Comparison of ENCODE assay signal across 39 cellular contexts in genomic region chr14:96568646-96569045, GRCh38.
"Had no signal": no experiment of that assay in that cellular context is flagged by ENCODE, and none has a peak within 500 bp of the region (broad histone marks: within the 10 kb centered on the region; RNA-seq: fewer than 3 reads in every experiment).

No MANE protein-coding gene starts in this region.

- H3K27me3 ChIP-seq: ascending aorta, body of pancreas, breast epithelium, Peyer's patch, SJSA1 had no signal

- H3K4me3 Mint-ChIP-seq: activated B cell treated with CpG ODN at 0.5 μM for 24 hours; activated CD4-positive, alpha-beta memory T cell treated with anti-CD3 and anti-CD28 coated beads for 36 hours; activated naive CD8-positive, alpha-beta T cell treated with anti-CD3 and anti-CD28 coated beads for 36 hours; activated T-cell treated with anti-CD3 and anti-CD28 coated beads, Interleukin-2, amount 50 U/mL, for 72 hours; activated T-helper 17 cell treated with anti-CD3 and anti-CD28 coated beads, Interleukin-2, amount 50 U/mL, for 72 hours had no signal

- H3K4me1 Mint-ChIP-seq: activated naive CD8-positive, alpha-beta T cell treated with anti-CD3 and anti-CD28 coated beads for 36 hours; activated T-helper 17 cell treated with anti-CD3 and anti-CD28 coated beads, Interleukin-2, amount 50 U/mL, for 72 hours had no signal

- H3K27ac Mint-ChIP-seq: activated B cell treated with CpG ODN at 0.5 μM for 24 hours; activated CD4-positive, alpha-beta memory T cell treated with anti-CD3 and anti-CD28 coated beads for 36 hours; activated naive CD8-positive, alpha-beta T cell treated with anti-CD3 and anti-CD28 coated beads for 36 hours; activated T-helper 17 cell treated with anti-CD3 and anti-CD28 coated beads, Interleukin-2, amount 50 U/mL, for 72 hours had no signal

- FAIRE-seq: colon had no signal

- DNase-seq: activated B cell treated with CpG ODN at 0.5 μM for 24 hours; activated CD4-positive, alpha-beta memory T cell treated with anti-CD3 and anti-CD28 coated beads for 36 hours; activated CD4-positive, alpha-beta T cell treated with anti-CD3 and anti-CD28 coated beads for 4 hours; activated CD4-positive, alpha-beta T cell treated with anti-CD3 and anti-CD28 coated beads, Interleukin-2, amount 50 U/mL, for 1 hour; activated CD4-positive, CD25-positive, alpha-beta regulatory T cell treated with anti-CD3 and anti-CD28 coated beads, Interleukin-2, amount 50 U/mL, for 72 hours; activated CD8-positive, alpha-beta memory T cell treated with anti-CD3 and anti-CD28 coated beads, Interleukin-2, amount 50 U/mL, for 4 hours; activated effector memory CD4-positive, alpha-beta T cell treated with anti-CD3 and anti-CD28 coated beads, Interleukin-2, amount 50 U/mL, for 16 hours; activated naive CD4-positive, alpha-beta T cell; activated naive CD4-positive, alpha-beta T cell treated with anti-CD3 and anti-CD28 coated beads, Interleukin-2, amount 50 U/mL, for 16 hours; activated naive CD8-positive, alpha-beta T cell treated with anti-CD3 and anti-CD28 coated beads for 36 hours; activated T-cell treated with anti-CD3 and anti-CD28 coated beads, Interleukin-2, amount 50 U/mL, for 72 hours; amygdala; body of pancreas; MM.1S; MV-4-11; NCI-H1092; NCI-H1436 treated with DMSO at 0.1 percent for 48 hours; NCI-H1694 treated with DMSO at 0.1 percent for 48 hours; NCI-H2029; NCI-H2107; NCI-H2171; NCI-H510A; NCI-H526; NCI-H748 treated with DMSO at 0.1 percent for 48 hours; NK-92 treated with Interleukin-12 subunit alpha and Interleukin-12 subunit beta, amount 100 ng/mL, for 24 hours; PC-3; Peyer's patch; RPMI8226; SHP77 treated with DMSO at 0.1 percent for 48 hours; SW 1271; T-helper 1 cell; T-helper 2 cell; T-helper 9 cell had no signal

- H3K36me3 ChIP-seq: breast epithelium had no signal

- ATAC-seq: activated T-cell treated with anti-CD3 and anti-CD28 coated beads, Interleukin-2, amount 50 U/mL, for 72 hours; activated T-helper 17 cell treated with anti-CD3 and anti-CD28 coated beads, Interleukin-2, amount 50 U/mL, for 72 hours; body of pancreas; PC-3 had no signal

- H3K4me1 ChIP-seq: breast epithelium, Peyer's patch, SJSA1 had no signal

- H3K4me3 ChIP-seq: ascending aorta, body of pancreas, breast epithelium, Peyer's patch, SJSA1 had no signal

- H3K9me3 ChIP-seq: ascending aorta, body of pancreas, breast epithelium, Peyer's patch, SJSA1 had no signal

- H3K27me3 Mint-ChIP-seq: activated B cell treated with CpG ODN at 0.5 μM for 24 hours; activated CD4-positive, alpha-beta memory T cell treated with anti-CD3 and anti-CD28 coated beads for 36 hours; activated naive CD8-positive, alpha-beta T cell treated with anti-CD3 and anti-CD28 coated beads for 36 hours; activated T-helper 17 cell treated with anti-CD3 and anti-CD28 coated beads, Interleukin-2, amount 50 U/mL, for 72 hours had no signal

- H3K9me3 Mint-ChIP-seq: activated B cell treated with CpG ODN at 0.5 μM for 24 hours; activated CD4-positive, alpha-beta memory T cell treated with anti-CD3 and anti-CD28 coated beads for 36 hours; activated naive CD8-positive, alpha-beta T cell treated with anti-CD3 and anti-CD28 coated beads for 36 hours; activated T-cell treated with anti-CD3 and anti-CD28 coated beads, Interleukin-2, amount 50 U/mL, for 72 hours; activated T-helper 17 cell treated with anti-CD3 and anti-CD28 coated beads, Interleukin-2, amount 50 U/mL, for 72 hours had no signal

- H3K27ac ChIP-seq: ascending aorta, body of pancreas, breast epithelium, Peyer's patch, SJSA1, VCaP had no signal
